20 cellular contexts compared by ENCODE assay signal in genomic region chr3:108391917-108392585, GRCh38.
DNase-seq lines count a peak whose midpoint lies in the region; ATAC-seq and TF ChIP-seq lines count a peak whose summit lies in the region.
"Had no signal": no experiment of that assay in that cellular context is flagged by ENCODE, and none has a peak within 500 bp of the region (broad histone marks: within the 10 kb centered on the region; RNA-seq: fewer than 3 reads in every experiment).

No MANE protein-coding gene starts in this region.

- DNase-seq in LHCN-M2 (ENCODE audit: low read depth) = peak; percentile 36
- peak; percentile 15 for DNase-seq in OCI-M1 (lab: John Stamatoyannopoulos, UW)
- peak; percentile 17 for DNase-seq in epithelial cell of esophagus (ENCODE audit: low read depth)
- DNase-seq in prostate gland (ENCODE audit: low spot score) = peak; percentile 49
- DNase-seq in HPDE6-E6E7 (ENCODE audit: extremely low spot score) = no peak
- DNase-seq in amniotic stem cell (lab: John Stamatoyannopoulos, UW) = no peak
- DNase-seq: activated CD4-positive, alpha-beta T cell treated with anti-CD3 and anti-CD28 coated beads for 1 hour; activated naive CD8-positive, alpha-beta T cell treated with anti-CD3 and anti-CD28 coated beads for 36 hours; activated T-cell treated with anti-CD3 and anti-CD28 coated beads, Interleukin-2, amount 50 U/mL, for 1 hour; DMS79; HCEC 1CT; hypothalamus; left ventricle myocardium inferior; NCI-H1436; NCI-H526; posterior cingulate gyrus; RPMI8226 had no signal

- H3K4me3 ChIP-seq in epithelial cell of esophagus (ENCODE audit: low read length) (no peak overlapping the region), prostate gland (no peak overlapping the region)
- H3K4me3 ChIP-seq: left ventricle myocardium inferior had no signal

- H3K9me3 ChIP-seq in prostate gland = no peaks in the 10 kb centered on the region
- H3K9me3 ChIP-seq: left ventricle myocardium inferior had no signal

- no peak for TF ChIP-seq POLR2A in prostate gland (IDR thresholded peaks at IDR 0.05)

- WGBS in prostate gland = 46% methylated on average over 3 of the region's 3 CpGs

- no peak for TF ChIP-seq CTCF in epithelial cell of esophagus (IDR thresholded peaks at IDR 0.05; ENCODE audit: insufficient read depth, low read depth, low read length, missing control alignments)
- TF ChIP-seq CTCF in prostate gland (IDR thresholded peaks at IDR 0.05) = no peak

- no peaks in the 10 kb centered on the region for H3K36me3 ChIP-seq in prostate gland
- H3K36me3 ChIP-seq: left ventricle myocardium inferior had no signal

- H3K27ac ChIP-seq in prostate gland = peak overlapping the region in 1 of 2 donors; percentile 19
- H3K27ac ChIP-seq: epithelial cell of prostate, left ventricle myocardium inferior had no signal

- ATAC-seq in activated CD4-positive, CD25-positive, alpha-beta regulatory T cell treated with anti-CD3 and anti-CD28 coated beads, Interleukin-2, amount 50 U/mL, for 24 hours = no peak
- ATAC-seq in GM18498 (IDR thresholded peaks at IDR 0.05; ENCODE audit: unreplicated experiment) = no peak

- H3K4me1 ChIP-seq in prostate gland (replicated peaks) = no peaks in the 10 kb centered on the region
- H3K4me1 ChIP-seq: left ventricle myocardium inferior had no signal

- intact Hi-C loops in prostate gland (cut with DNase I) = no loop called here

- no peaks in the 10 kb centered on the region for H3K27me3 ChIP-seq in prostate gland (replicated peaks; ENCODE audit: insufficient read depth)

Comparison
In these comparisons a context has a peak if more than half of its experiments do, and no peak if none do; other contexts are left out.
1. DNase-seq: peak in LHCN-M2 (single experiment), OCI-M1 (single experiment), epithelial cell of esophagus (single experiment) and prostate gland (single experiment); none in HPDE6-E6E7 (single experiment) and amniotic stem cell (single experiment).